ENCODE assay signal across 12 cellular contexts in genomic region chr18:79458917-79459803, GRCh38.
A peak's percentile ranks its signal among the peaks of the same experiment; 100 is the strongest.
DNase-seq lines count a peak whose midpoint lies in the region; ATAC-seq, FAIRE-seq and TF ChIP-seq lines count a peak whose summit lies in the region.
"Had no signal": no experiment of that assay in that cellular context is flagged by ENCODE, and none has a peak within 500 bp of the region (broad histone marks: within the 10 kb centered on the region; RNA-seq: fewer than 3 reads in every experiment).

No MANE protein-coding gene starts in this region.

- H2BK12ac ChIP-seq in H1 (ENCODE audit: low read depth, low read length): peak overlapping the region; percentile 60; the same call in 1 of the 2 replicates

- no peak overlapping the region for H3K23ac ChIP-seq in H1 (ENCODE audit: insufficient read length)

- H3K4me1 Mint-ChIP-seq in naive thymus-derived CD8-positive, alpha-beta T cell: peaks cover 1 to 16% (median 10%) of the 10 kb centered on the region in 4 donors

- no peaks in the 10 kb centered on the region for H3K27me3 Mint-ChIP-seq in naive thymus-derived CD8-positive, alpha-beta T cell
- H3K27me3 Mint-ChIP-seq: activated CD4-positive, alpha-beta T cell treated with anti-CD3 and anti-CD28 coated beads, Interleukin-2, amount 10 ng/mL, durations not matched to agents 7 days and 5 days had no signal

- H3K79me2 ChIP-seq in H1 (ENCODE audit: control insufficient read depth in 1 of 2, insufficient read depth in 2 of 2, low read length in 2 of 2) (no peaks in the 10 kb centered on the region), MM.1S (ENCODE audit: low read length) (no peaks in the 10 kb centered on the region)

- H2BK120ac ChIP-seq in H1 (replicated peaks; ENCODE audit: low read depth, low read length): no peak overlapping the region

- H3K27ac ChIP-seq in heart right ventricle: peak overlapping the region; percentile 56 to 91 (median 80)
- H3K27ac ChIP-seq in H1 (ENCODE audit: low read depth, low read length): no peak overlapping the region
- peak overlapping the region; percentile 60 to 76 for H3K27ac ChIP-seq in uterus
- no peak overlapping the region for H3K27ac ChIP-seq in MM.1S (ENCODE audit: low read length)
- H3K27ac ChIP-seq: C4-2B had no signal

- H3K4me1 ChIP-seq in heart right ventricle: peaks cover 13 to 42% (median 35%) of the 10 kb centered on the region in 9 donors
- peaks cover 0 to 13% (median 9%) of the 10 kb centered on the region in 4 experiments; a peak in 5 of 7 replicates for H3K4me1 ChIP-seq in H1 (replicated peaks in 1 of 4; ENCODE audit: control insufficient read depth in 3 of 4, insufficient read depth in 4 of 4, low read length in 3 of 4)
- H3K4me1 ChIP-seq in uterus: peaks cover 0 to 3% of the 10 kb centered on the region in 2 donors
- no peaks in the 10 kb centered on the region for H3K4me1 ChIP-seq in MM.1S (ENCODE audit: low read length)

- no peak overlapping the region for H3K56ac ChIP-seq in H1 (replicated peaks; ENCODE audit: insufficient read length, low read depth, low read length)

- CTCF ChIA-PET in H1 (lab: Charles Lee; ENCODE audit: partially characterized antibody): interaction anchor here (1.0 kb wide), 1 partner anchor 78 kb away, joined by 7 read pairs; no protein-coding TSS in a partner anchor

- H2BK15ac ChIP-seq in H1 (ENCODE audit: low read length): no peak overlapping the region

- H3K27ac Mint-ChIP-seq in naive thymus-derived CD8-positive, alpha-beta T cell: peak overlapping the region in 7 of 10 donors; percentile 41 to 92 (median 71)

- H2BK20ac ChIP-seq in H1 (ENCODE audit: low read length): no peak overlapping the region

- no peak for TF ChIP-seq EP300 in H1 (IDR thresholded peaks at IDR 0.05; ENCODE audit: borderline replicate concordance in 1 of 2, low read depth in 2 of 2, low read length in 2 of 2)

- H3K27me3 ChIP-seq in heart right ventricle (no peaks in the 10 kb centered on the region), H1 (replicated peaks in 1 of 4; ENCODE audit: control insufficient read depth in 3 of 4, extremely low read depth in 1 of 4, insufficient read depth in 3 of 4, low read length in 3 of 4) (no peaks in the 10 kb centered on the region), uterus (no peaks in the 10 kb centered on the region), MM.1S (replicated peaks; ENCODE audit: insufficient read depth, low read length) (no peaks in the 10 kb centered on the region)
- H3K27me3 ChIP-seq: MG63 had no signal

- no peak overlapping the region for H4K5ac ChIP-seq in H1 (ENCODE audit: insufficient read length, low read depth, low read length)

- H3K36me3 Mint-ChIP-seq in naive thymus-derived CD8-positive, alpha-beta T cell: peaks cover 0 to 39% (median 6%) of the 10 kb centered on the region in 3 donors

- ATAC-seq in heart right ventricle (peak; percentile 33 to 76 (median 60)), Right ventricle myocardium inferior (no peak)
- ATAC-seq in naive thymus-derived CD8-positive, alpha-beta T cell: no peak

- peak overlapping the region; percentile 76; the same call in 1 of the 2 replicates for H4K8ac ChIP-seq in H1 (ENCODE audit: extremely low read depth, insufficient read depth, low read length)

- 74 to 76% methylated on average over 39 to 40 of the region's 40 CpGs for WGBS in heart right ventricle, 2 donors
- WGBS in H1 (ENCODE audit: extremely low coverage in 1 of 2, insufficient coverage in 1 of 2, insufficient read length in 1 of 2, insufficient replicate concordance in 2 of 2, low coverage in 1 of 2, low lambda C conversion rate in 2 of 2, missing lambda C conversion rate in 1 of 2), 2 experiments: 93% methylated on average over 37 of the region's 40 CpGs; no CpG with 5 or more reads in 1 of the 2 experiments

- no peaks in the 10 kb centered on the region for H3F3A ChIP-seq in MM.1S (ENCODE audit: insufficient read depth, low read length)

- H3K36me3 ChIP-seq in heart right ventricle (peaks cover 0 to 69% (median 9%) of the 10 kb centered on the region in 9 donors), H1 (ENCODE audit: control insufficient read depth in 2 of 4, insufficient read depth in 4 of 4, low read length in 3 of 4) (no peaks in the 10 kb centered on the region; a peak in 1 of 8 replicates), uterus (no peaks in the 10 kb centered on the region), MM.1S (replicated peaks; ENCODE audit: insufficient read depth, low read length) (no peaks in the 10 kb centered on the region)
- H3K36me3 ChIP-seq: MG63 had no signal

- no peaks in the 10 kb centered on the region for H3K9me2 ChIP-seq in MM.1S (replicated peaks; ENCODE audit: insufficient read depth, low read length)

- no peak overlapping the region for H3K18ac ChIP-seq in H1 (ENCODE audit: extremely low read depth, low read length)

- no peak overlapping the region for H3K4me3 Mint-ChIP-seq in naive thymus-derived CD8-positive, alpha-beta T cell
- H3K4me3 Mint-ChIP-seq: activated CD4-positive, alpha-beta T cell treated with anti-CD3 and anti-CD28 coated beads, Interleukin-2, amount 10 ng/mL, durations not matched to agents 7 days and 5 days had no signal

- TF ChIP-seq POLR2A in H1 (IDR thresholded peaks at IDR 0.05; ENCODE audit: control extremely low read depth in 1 of 2, low read depth in 2 of 2, low read length in 2 of 2) (no peak), uterus (IDR thresholded peaks at IDR 0.05) (no peak)

- no peak overlapping the region for H3K14ac ChIP-seq in H1 (ENCODE audit: insufficient read length)

- H3K9me3 ChIP-seq in heart right ventricle (no peaks in the 10 kb centered on the region), H1 (ENCODE audit: insufficient read depth in 2 of 2, low read depth in 1 of 2, low read length in 1 of 2) (no peaks in the 10 kb centered on the region), uterus (no peaks in the 10 kb centered on the region), MM.1S (replicated peaks; ENCODE audit: insufficient read depth, low read length) (no peaks in the 10 kb centered on the region)
- H3K9me3 ChIP-seq: MG63 had no signal

- H3K23me2 ChIP-seq in H1 (ENCODE audit: low read depth, low read length): no peaks in the 10 kb centered on the region

- no peak for FAIRE-seq in H1 (lab: Jason Lieb, UNC)
- no peak for FAIRE-seq in urothelium cell line (lab: Jason Lieb, UNC)
- FAIRE-seq: GM12878 had no signal

- H3K79me1 ChIP-seq in H1 (ENCODE audit: low read depth, low read length): no peaks in the 10 kb centered on the region; the same call in 1 of the 2 replicates

- DNase-seq in heart right ventricle (peak in 1 of 2 donors; percentile 42), Right ventricle myocardium inferior (ENCODE audit: missing footprints) (no peak), H1 (ENCODE audit: low read depth in 1 of 2, low spot score in 2 of 2) (no peak), uterus (no peak), MM.1S (no peak), urothelium cell line (ENCODE audit: low spot score) (no peak), DMS79 treated with DMSO at 0.1 percent for 48 hours (lab: John Stamatoyannopoulos, UW) (no peak)
- no peak for DNase-seq in naive thymus-derived CD8-positive, alpha-beta T cell
- DNase-seq: activated CD4-positive, alpha-beta T cell treated with anti-CD3 and anti-CD28 coated beads, Interleukin-2, amount 10 ng/mL, durations not matched to agents 7 days and 5 days had no signal

- H4K91ac ChIP-seq in H1 (replicated peaks; ENCODE audit: insufficient read length, low read length): no peak overlapping the region

- TF ChIP-seq CTCF in heart right ventricle (IDR thresholded peaks at IDR 0.05) (no peak), H1 (IDR thresholded peaks at IDR 0.05; ENCODE audit: control extremely low read depth in 1 of 3, insufficient read depth in 1 of 3, low read depth in 1 of 3, low read length in 3 of 3) (no peak), uterus (IDR thresholded peaks at IDR 0.05) (no peak), MM.1S (IDR thresholded peaks at IDR 0.05; ENCODE audit: low read length) (no peak)

- H2BK5ac ChIP-seq in H1 (ENCODE audit: low read depth, low read length): no peak overlapping the region

- POLR2A ChIA-PET in H1 (lab: Charles Lee; ENCODE audit: partially characterized antibody): no interaction called here
- POLR2A ChIA-PET in naive thymus-derived CD8-positive, alpha-beta T cell (lab: Charles Lee): no interaction called here

- H3K9ac ChIP-seq in H1 (replicated peaks in 1 of 4; ENCODE audit: extremely low read depth in 1 of 4, low read depth in 3 of 4, low read length in 3 of 4) (no peak overlapping the region), MM.1S (ENCODE audit: low read length) (no peak overlapping the region)

- intact Hi-C loops in heart right ventricle (cut with DNase I) (loop anchor here in 7 of 10 donors (1.0 to 5.0 kb wide), 7 partner anchors 48 to 68 kb away; partner anchors contain the start of gene NFATC1 (in 3 of the 7)), Right ventricle myocardium inferior (cut with DNase I) (loop anchor here (2.0 to 5.0 kb wide), 3 partner anchors 48 to 68 kb away; no protein-coding TSS in a partner anchor), uterus (cut with DNase I; ENCODE audit: low total_unique reads) (loop anchor here (5.0 kb wide), 1 partner anchor 62 kb away; the partner anchor contains the start of gene NFATC1)

- no peaks in the 10 kb centered on the region for H3K9me3 Mint-ChIP-seq in naive thymus-derived CD8-positive, alpha-beta T cell
- H3K9me3 Mint-ChIP-seq: activated CD4-positive, alpha-beta T cell treated with anti-CD3 and anti-CD28 coated beads, Interleukin-2, amount 10 ng/mL, durations not matched to agents 7 days and 5 days had no signal

- no peak overlapping the region for H2AFZ ChIP-seq in H1 (ENCODE audit: low read length)
- no peak overlapping the region for H2AFZ ChIP-seq in MM.1S (ENCODE audit: low read length)

- H3K4me2 ChIP-seq in H1 (ENCODE audit: insufficient read depth in 1 of 2, low read depth in 2 of 2, low read length in 2 of 2) (no peak overlapping the region), MM.1S (ENCODE audit: low read depth, low read length) (no peak overlapping the region)

- no peak overlapping the region for H3K4ac ChIP-seq in H1 (replicated peaks; ENCODE audit: insufficient read length, low read depth, low read length)

- no peaks in the 10 kb centered on the region for H4K20me1 ChIP-seq in H1 (replicated peaks in 1 of 2; ENCODE audit: control insufficient read depth in 1 of 2, insufficient read depth in 2 of 2, low read length in 2 of 2)
- H4K20me1 ChIP-seq in MM.1S (ENCODE audit: insufficient read depth, low read length): no peaks in the 10 kb centered on the region

- H2AK5ac ChIP-seq in H1 (ENCODE audit: low read depth, low read length): no peak overlapping the region

- no peak for TF ChIP-seq RAD21 in H1 (IDR thresholded peaks at IDR 0.05 in 1 of 2, conservative IDR thresholded peaks at IDR 0.05 in 1 of 2; ENCODE audit: low read depth in 2 of 2, low read length in 2 of 2)

- H3K4me3 ChIP-seq in heart right ventricle (peak overlapping the region in 7 of 10 donors; percentile 14 to 37 (median 32)), H1 (ENCODE audit: extremely low read depth in 1 of 4, insufficient read depth in 2 of 4, low read depth in 3 of 4, low read length in 4 of 4) (no peak overlapping the region), uterus (peak overlapping the region in 1 of 2 donors; percentile 10), MM.1S (ENCODE audit: low read length) (no peak overlapping the region)
- H3K4me3 ChIP-seq: GM12878, MG63 had no signal

TF ChIP-seq in H1, 55 proteins besides CTCF, POLR2A, EP300 and RAD21 (continues in another document):
- no peak for TF ChIP-seq SIN3A (conservative IDR thresholded peaks at IDR 0.05 in 1 of 2, IDR thresholded peaks at IDR 0.05 in 1 of 2; ENCODE audit: low read depth in 1 of 2, low read length in 2 of 2)

Comparison
In these comparisons a context has a peak if more than half of its experiments do, and no peak if none do; other contexts are left out.
1. ATAC-seq: peak in heart right ventricle (8 of 8); none in Right ventricle myocardium inferior (single experiment) and naive thymus-derived CD8-positive, alpha-beta T cell (0 of 2).
2. H3K27ac ChIP-seq: peak in heart right ventricle (10 of 10) and uterus (2 of 2); none in H1 (single experiment) and MM.1S (single experiment).
3. H3K4me3 ChIP-seq: peak in heart right ventricle (7 of 10); none in H1 (0 of 4) and MM.1S (single experiment).